Comparison of ENCODE assay signal across 10 cellular contexts in the genomic region with DNA sequence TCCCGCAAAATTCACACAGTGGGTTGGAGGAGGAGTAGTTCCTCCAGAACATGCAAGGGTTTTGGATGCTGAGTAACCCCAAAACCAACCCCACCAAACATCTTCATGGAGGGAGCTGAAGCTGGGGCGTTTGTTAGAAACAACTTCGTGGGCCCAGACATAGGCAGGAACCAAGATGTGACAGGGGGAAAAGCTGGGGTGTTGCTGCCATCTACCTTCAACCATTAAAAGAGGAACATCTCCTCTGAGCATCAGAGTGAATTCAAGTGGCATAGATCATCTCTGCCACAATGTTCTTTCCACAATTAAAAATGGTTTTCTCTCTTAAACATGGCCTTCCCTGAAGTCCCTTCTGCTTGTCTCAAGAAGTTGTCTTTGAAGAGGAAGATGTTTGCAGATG. TPM values are rescaled to one million over a fixed set of nuclear protein-coding genes. Genes with fewer than 3 reads are reported as not detected.
DNase-seq lines count a peak whose midpoint lies in the region; ATAC-seq and TF ChIP-seq lines count a peak whose summit lies in the region.
"Had no signal": no experiment of that assay in that cellular context is flagged by ENCODE, and none has a peak within 500 bp of the region (broad histone marks: within the 10 kb centered on the region; RNA-seq: fewer than 3 reads in every experiment).

No MANE protein-coding gene starts in this region.

- H4K20me1 ChIP-seq in Loucy (ENCODE audit: insufficient read depth, low read length, poor library complexity, severe bottlenecking), result no peaks in the 10 kb centered on the region

- peak overlapping the region; percentile 12 for H3K27ac Mint-ChIP-seq in CD8-positive, alpha-beta T cell
- H3K27ac Mint-ChIP-seq in activated T-helper 2 cell treated with anti-CD3 and anti-CD28 coated beads, Interferon-gamma antibody, Interleukin-2, Interleukin-4, amounts not matched to agents 10 μg/mL and 5 μg/mL and 100 μg/mL, durations not matched to agents 14 hours and 24 hours and 36 hours, result no peak overlapping the region

- H3K9me3 ChIP-seq in CD8-positive, alpha-beta T cell (ENCODE audit: low read length), result no peaks in the 10 kb centered on the region
- H3K9me3 ChIP-seq in Loucy (ENCODE audit: insufficient read depth, low read depth, low read length) (no peaks in the 10 kb centered on the region), uterus (peaks cover 0 to 2% of the 10 kb centered on the region in 2 donors)

- no peaks in the 10 kb centered on the region for H3K27me3 ChIP-seq in CD8-positive, alpha-beta T cell (ENCODE audit: insufficient read depth, low read length)
- H3K27me3 ChIP-seq in Loucy (ENCODE audit: insufficient read depth, low read length, poor library complexity, severe bottlenecking) (no peaks in the 10 kb centered on the region), uterus (no peaks in the 10 kb centered on the region)

- peaks cover 62% of the 10 kb centered on the region for H3K4me1 Mint-ChIP-seq in CD8-positive, alpha-beta T cell (ENCODE audit: low read depth)
- no peaks in the 10 kb centered on the region for H3K4me1 Mint-ChIP-seq in activated T-helper 2 cell treated with anti-CD3 and anti-CD28 coated beads, Interferon-gamma antibody, Interleukin-2, Interleukin-4, amounts not matched to agents 10 μg/mL and 5 μg/mL and 100 μg/mL, durations not matched to agents 14 hours and 24 hours and 36 hours (ENCODE audit: low read depth)

- H3K9ac ChIP-seq in Loucy (ENCODE audit: low read depth, low read length, poor library complexity, severe bottlenecking), result no peak overlapping the region

- no peaks in the 10 kb centered on the region for H3K36me3 ChIP-seq in CD8-positive, alpha-beta T cell (ENCODE audit: insufficient read depth, low read length)
- no peaks in the 10 kb centered on the region for H3K36me3 ChIP-seq in Loucy (ENCODE audit: insufficient read depth, low read length)
- H3K36me3 ChIP-seq in uterus, result no peaks in the 10 kb centered on the region

- TF ChIP-seq CTCF in CD8-positive, alpha-beta T cell (IDR thresholded peaks at IDR 0.05), result peak; percentile 40
- TF ChIP-seq CTCF in GM12874 (IDR thresholded peaks at IDR 0.05; ENCODE audit: insufficient read depth, low read depth, low read length), result peak; percentile 16; the same call in 1 of the 2 replicates
- peak; percentile 37; the same call in 1 of the 2 replicates for TF ChIP-seq CTCF in Loucy (conservative IDR thresholded peaks at IDR 0.05; ENCODE audit: low read length)
- TF ChIP-seq CTCF in uterus (IDR thresholded peaks at IDR 0.05), result no peak

- H2AFZ ChIP-seq in Loucy (ENCODE audit: low read length), result no peak overlapping the region

- peaks cover 35% of the 10 kb centered on the region for H3K36me3 Mint-ChIP-seq in CD8-positive, alpha-beta T cell
- peaks cover 8% of the 10 kb centered on the region for H3K36me3 Mint-ChIP-seq in activated T-helper 2 cell treated with anti-CD3 and anti-CD28 coated beads, Interferon-gamma antibody, Interleukin-2, Interleukin-4, amounts not matched to agents 10 μg/mL and 5 μg/mL and 100 μg/mL, durations not matched to agents 14 hours and 24 hours and 36 hours (ENCODE audit: low read depth)

- H3F3A ChIP-seq in Loucy (ENCODE audit: low read depth), result no peaks in the 10 kb centered on the region

- no peaks in the 10 kb centered on the region for H3K4me1 ChIP-seq in CD8-positive, alpha-beta T cell (ENCODE audit: insufficient read depth, low read length)
- H3K4me1 ChIP-seq in Loucy (ENCODE audit: insufficient read depth, low read length, poor library complexity, severe bottlenecking) (no peaks in the 10 kb centered on the region), uterus (no peaks in the 10 kb centered on the region)

- TF ChIP-seq POLR2A in uterus (IDR thresholded peaks at IDR 0.05), result no peak

- intact Hi-C loops in CD8-positive, alpha-beta T cell (cut with DNase I, micrococcal nuclease), result loop anchor here (1.0 to 10.0 kb wide), 6 partner anchors 20 to 908 kb away; partner anchors contain the start of genes CCDC80 (in 1 of the 2) and SIDT1 (in 1 of the 2)
- intact Hi-C loops in activated T-helper 2 cell treated with anti-CD3 and anti-CD28 coated beads, Interferon-gamma antibody, Interleukin-2, Interleukin-4, amounts not matched to agents 10 μg/mL and 5 μg/mL and 100 μg/mL, durations not matched to agents 14 hours and 24 hours and 36 hours (cut with micrococcal nuclease), result no loop called here
- intact Hi-C loops in uterus (cut with DNase I; ENCODE audit: low total_unique reads), result no loop called here

- H3K79me2 ChIP-seq in Loucy (ENCODE audit: insufficient read depth, low read length), result no peaks in the 10 kb centered on the region

- H3K4me3 ChIP-seq in CD8-positive, alpha-beta T cell (ENCODE audit: low read depth, low read length), result no peak overlapping the region
- no peak overlapping the region for H3K4me3 ChIP-seq in Loucy (ENCODE audit: low read length, poor library complexity, severe bottlenecking)
- H3K4me3 ChIP-seq in uterus, result no peak overlapping the region

- no peak overlapping the region for H3K27ac ChIP-seq in CD8-positive, alpha-beta T cell (ENCODE audit: low read depth, low read length)
- H3K27ac ChIP-seq in uterus, result no peak overlapping the region

- H3K9me2 ChIP-seq in Loucy (replicated peaks; ENCODE audit: low read depth, low read length), result no peaks in the 10 kb centered on the region

- ATAC-seq in CD8-positive, alpha-beta T cell, result peak; percentile 93

- H3K9me3 Mint-ChIP-seq in CD8-positive, alpha-beta T cell, result no peaks in the 10 kb centered on the region
- H3K9me3 Mint-ChIP-seq in activated T-helper 2 cell treated with anti-CD3 and anti-CD28 coated beads, Interferon-gamma antibody, Interleukin-2, Interleukin-4, amounts not matched to agents 10 μg/mL and 5 μg/mL and 100 μg/mL, durations not matched to agents 14 hours and 24 hours and 36 hours, result no peaks in the 10 kb centered on the region

- DNase-seq in CD8-positive, alpha-beta T cell, result peak in 3 of 7 experiments; percentile 30 to 55 (median 31)
- DNase-seq in cerebellar cortex (ENCODE audit: low spot score), result peak; percentile 31
- DNase-seq in A172 (ENCODE audit: low spot score), result no peak
- DNase-seq in NCI-H526 (lab: John Stamatoyannopoulos, UW), result no peak
- DNase-seq in activated T-helper 2 cell treated with anti-CD3 and anti-CD28 coated beads, Interferon-gamma antibody, Interleukin-2, Interleukin-4, amounts not matched to agents 10 μg/mL and 5 μg/mL and 100 μg/mL, durations not matched to agents 14 hours and 24 hours and 36 hours (ENCODE audit: low spot score), result no peak
- no peak for DNase-seq in uterus
- DNase-seq: cortex of kidney, IMR-90 had no signal

- H3K4me2 ChIP-seq in Loucy (ENCODE audit: low read depth, low read length, poor library complexity, severe bottlenecking), result no peak overlapping the region

- no peaks in the 10 kb centered on the region for H3K27me3 Mint-ChIP-seq in CD8-positive, alpha-beta T cell (ENCODE audit: low read depth)
- H3K27me3 Mint-ChIP-seq in activated T-helper 2 cell treated with anti-CD3 and anti-CD28 coated beads, Interferon-gamma antibody, Interleukin-2, Interleukin-4, amounts not matched to agents 10 μg/mL and 5 μg/mL and 100 μg/mL, durations not matched to agents 14 hours and 24 hours and 36 hours (ENCODE audit: low read depth), result no peaks in the 10 kb centered on the region

- CTCF ChIA-PET in CD8-positive, alpha-beta T cell (lab: Charles Lee), result interaction anchor here (0.8 to 5.1 kb wide), 11 partner anchors 9 to 141 kb away, joined by 3 to 43 read pairs (median 8); partner anchors contain the start of gene SPICE1

- POLR2A ChIA-PET in CD8-positive, alpha-beta T cell (lab: Charles Lee), result interaction anchor here (1.1 to 1.5 kb wide), 2 partner anchors 11 to 38 kb away, joined by 3 to 4 read pairs; partner anchors contain the start of gene SPICE1

- H3K4me3 Mint-ChIP-seq in CD8-positive, alpha-beta T cell, result no peak overlapping the region
- no peak overlapping the region for H3K4me3 Mint-ChIP-seq in activated T-helper 2 cell treated with anti-CD3 and anti-CD28 coated beads, Interferon-gamma antibody, Interleukin-2, Interleukin-4, amounts not matched to agents 10 μg/mL and 5 μg/mL and 100 μg/mL, durations not matched to agents 14 hours and 24 hours and 36 hours (ENCODE audit: low read depth)

RNA-seq across cellular contexts. Expression of gene SIDT1, which starts 20.5 kb away (rescaled TPM):
- total RNA-seq in CD8-positive, alpha-beta T cell, result 10 to 100 TPM; 32.1 to 38.3 TPM
- 0.02 TPM in 1 of 2 replicates, not detected in the other for total RNA-seq in A172 (2014; rRNA removed; shearing (Covaris generic))
- 10.2 and 11.7 TPM in 2 replicates for total RNA-seq in activated T-helper 2 cell treated with anti-CD3 and anti-CD28 coated beads, Interferon-gamma antibody, Interleukin-2, Interleukin-4, amounts not matched to agents 10 μg/mL and 5 μg/mL and 100 μg/mL, durations not matched to agents 14 hours and 24 hours and 36 hours
- total RNA-seq in uterus, result 1 to 10 TPM in 2 of 4 donors, not detected in 2; 1.8 to 3.7 TPM
- total RNA-seq: IMR-90 had no signal

RNA-seq across cellular contexts. Expression of gene SPICE1, which starts 37.9 kb away (rescaled TPM):
- total RNA-seq in CD8-positive, alpha-beta T cell, result 10 to 100 TPM; 10.6 to 11.6 TPM
- 18.3 and 24.3 TPM in 2 replicates for total RNA-seq in A172 (2014; rRNA removed; shearing (Covaris generic))
- total RNA-seq in activated T-helper 2 cell treated with anti-CD3 and anti-CD28 coated beads, Interferon-gamma antibody, Interleukin-2, Interleukin-4, amounts not matched to agents 10 μg/mL and 5 μg/mL and 100 μg/mL, durations not matched to agents 14 hours and 24 hours and 36 hours, result 20.5 and 23.7 TPM in 2 replicates
- 10 to 100 TPM; 37.8 to 69.4 (median 59.1) TPM for total RNA-seq in uterus

Comparison
In these comparisons a context has a peak if more than half of its experiments do, and no peak if none do; other contexts are left out.
1. CTCF ChIP-seq: peak in CD8-positive, alpha-beta T cell (single experiment), GM12874 (single experiment) and Loucy (single experiment); none in uterus (0 of 4).
2. intact Hi-C loops: an anchor here in CD8-positive, alpha-beta T cell (1.0 to 10.0 kb wide); none called in activated T-helper 2 cell treated with anti-CD3 and anti-CD28 coated beads, Interferon-gamma antibody, Interleukin-2, Interleukin-4, amounts not matched to agents 10 μg/mL and 5 μg/mL and 100 μg/mL, durations not matched to agents 14 hours and 24 hours and 36 hours and uterus.